ENCODE assay signal across 2 cellular contexts in the genomic region with DNA sequence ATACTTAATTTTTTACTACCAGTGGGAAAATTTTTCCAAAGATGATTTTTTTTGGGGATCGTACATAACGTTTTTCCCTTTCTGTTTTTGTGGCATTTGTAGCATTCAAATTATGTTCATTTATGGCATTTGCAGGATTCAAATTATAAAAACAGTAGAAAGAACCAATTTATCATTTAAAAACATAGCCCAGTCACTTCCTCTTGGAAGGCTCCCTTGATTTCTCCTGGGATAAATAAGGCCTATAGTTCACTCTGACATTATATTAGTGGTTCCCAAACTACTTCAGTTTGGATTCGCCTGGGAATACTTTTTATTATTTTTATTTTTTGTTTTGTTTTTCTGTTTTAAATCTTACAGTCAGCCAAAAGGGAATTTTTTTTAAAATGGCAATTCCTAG.
TF ChIP-seq lines count a peak whose summit lies in the region.

No MANE protein-coding gene starts in this region.

TF ChIP-seq in SK-N-SH, 30 proteins besides CTCF, POLR2A, EP300 and RAD21 (continued from another document):
- TF ChIP-seq, protein P1, sequence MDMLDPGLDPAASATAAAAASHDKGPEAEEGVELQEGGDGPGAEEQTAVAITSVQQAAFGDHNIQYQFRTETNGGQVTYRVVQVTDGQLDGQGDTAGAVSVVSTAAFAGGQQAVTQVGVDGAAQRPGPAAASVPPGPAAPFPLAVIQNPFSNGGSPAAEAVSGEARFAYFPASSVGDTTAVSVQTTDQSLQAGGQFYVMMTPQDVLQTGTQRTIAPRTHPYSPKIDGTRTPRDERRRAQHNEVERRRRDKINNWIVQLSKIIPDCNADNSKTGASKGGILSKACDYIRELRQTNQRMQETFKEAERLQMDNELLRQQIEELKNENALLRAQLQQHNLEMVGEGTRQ (IDR thresholded peaks at IDR 0.05; ENCODE audit: borderline replicate concordance, low read depth, low read length) = no peak
- no peak for TF ChIP-seq TEAD4 (IDR thresholded peaks at IDR 0.05; ENCODE audit: borderline replicate concordance, insufficient read depth)

TF ChIP-seq in SK-N-SH treated with all-trans-retinoic acid at 6 μM for 48 hours, 23 proteins besides CTCF, POLR2A, EP300 and RAD21 (continued from another document):
- TF ChIP-seq, protein P2, sequence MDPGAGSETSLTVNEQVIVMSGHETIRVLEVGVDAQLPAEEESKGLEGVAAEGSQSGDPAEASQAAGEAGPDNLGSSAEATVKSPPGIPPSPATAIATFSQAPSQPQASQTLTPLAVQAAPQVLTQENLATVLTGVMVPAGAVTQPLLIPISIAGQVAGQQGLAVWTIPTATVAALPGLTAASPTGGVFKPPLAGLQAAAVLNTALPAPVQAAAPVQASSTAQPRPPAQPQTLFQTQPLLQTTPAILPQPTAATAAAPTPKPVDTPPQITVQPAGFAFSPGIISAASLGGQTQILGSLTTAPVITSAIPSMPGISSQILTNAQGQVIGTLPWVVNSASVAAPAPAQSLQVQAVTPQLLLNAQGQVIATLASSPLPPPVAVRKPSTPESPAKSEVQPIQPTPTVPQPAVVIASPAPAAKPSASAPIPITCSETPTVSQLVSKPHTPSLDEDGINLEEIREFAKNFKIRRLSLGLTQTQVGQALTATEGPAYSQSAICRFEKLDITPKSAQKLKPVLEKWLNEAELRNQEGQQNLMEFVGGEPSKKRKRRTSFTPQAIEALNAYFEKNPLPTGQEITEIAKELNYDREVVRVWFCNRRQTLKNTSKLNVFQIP (CRISPR knock-in tag; IDR thresholded peaks at IDR 0.05; ENCODE audit: borderline replicate concordance, low read depth) = no peak
- TF ChIP-seq ARNTL (CRISPR knock-in tag; IDR thresholded peaks at IDR 0.05; ENCODE audit: borderline replicate concordance, low read depth) = no peak
- no peak for TF ChIP-seq CSDC2 (CRISPR knock-in tag; IDR thresholded peaks at IDR 0.05)
- TF ChIP-seq, protein P3, sequence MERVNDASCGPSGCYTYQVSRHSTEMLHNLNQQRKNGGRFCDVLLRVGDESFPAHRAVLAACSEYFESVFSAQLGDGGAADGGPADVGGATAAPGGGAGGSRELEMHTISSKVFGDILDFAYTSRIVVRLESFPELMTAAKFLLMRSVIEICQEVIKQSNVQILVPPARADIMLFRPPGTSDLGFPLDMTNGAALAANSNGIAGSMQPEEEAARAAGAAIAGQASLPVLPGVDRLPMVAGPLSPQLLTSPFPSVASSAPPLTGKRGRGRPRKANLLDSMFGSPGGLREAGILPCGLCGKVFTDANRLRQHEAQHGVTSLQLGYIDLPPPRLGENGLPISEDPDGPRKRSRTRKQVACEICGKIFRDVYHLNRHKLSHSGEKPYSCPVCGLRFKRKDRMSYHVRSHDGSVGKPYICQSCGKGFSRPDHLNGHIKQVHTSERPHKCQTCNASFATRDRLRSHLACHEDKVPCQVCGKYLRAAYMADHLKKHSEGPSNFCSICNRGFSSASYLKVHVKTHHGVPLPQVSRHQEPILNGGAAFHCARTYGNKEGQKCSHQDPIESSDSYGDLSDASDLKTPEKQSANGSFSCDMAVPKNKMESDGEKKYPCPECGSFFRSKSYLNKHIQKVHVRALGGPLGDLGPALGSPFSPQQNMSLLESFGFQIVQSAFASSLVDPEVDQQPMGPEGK (CRISPR knock-in tag; IDR thresholded peaks at IDR 0.05; ENCODE audit: borderline replicate concordance) = no peak
- no peak for TF ChIP-seq ZFP3 (CRISPR knock-in tag; IDR thresholded peaks at IDR 0.05)
- no peak for TF ChIP-seq ISL1 (CRISPR knock-in tag; IDR thresholded peaks at IDR 0.05)
- no peak for TF ChIP-seq BACH2 (CRISPR knock-in tag; IDR thresholded peaks at IDR 0.05; ENCODE audit: borderline replicate concordance)
- TF ChIP-seq TOX (CRISPR knock-in tag; IDR thresholded peaks at IDR 0.05; ENCODE audit: borderline replicate concordance) = no peak
- no peak for TF ChIP-seq ZNF70 (CRISPR knock-in tag; IDR thresholded peaks at IDR 0.05)
- TF ChIP-seq, protein P4, sequence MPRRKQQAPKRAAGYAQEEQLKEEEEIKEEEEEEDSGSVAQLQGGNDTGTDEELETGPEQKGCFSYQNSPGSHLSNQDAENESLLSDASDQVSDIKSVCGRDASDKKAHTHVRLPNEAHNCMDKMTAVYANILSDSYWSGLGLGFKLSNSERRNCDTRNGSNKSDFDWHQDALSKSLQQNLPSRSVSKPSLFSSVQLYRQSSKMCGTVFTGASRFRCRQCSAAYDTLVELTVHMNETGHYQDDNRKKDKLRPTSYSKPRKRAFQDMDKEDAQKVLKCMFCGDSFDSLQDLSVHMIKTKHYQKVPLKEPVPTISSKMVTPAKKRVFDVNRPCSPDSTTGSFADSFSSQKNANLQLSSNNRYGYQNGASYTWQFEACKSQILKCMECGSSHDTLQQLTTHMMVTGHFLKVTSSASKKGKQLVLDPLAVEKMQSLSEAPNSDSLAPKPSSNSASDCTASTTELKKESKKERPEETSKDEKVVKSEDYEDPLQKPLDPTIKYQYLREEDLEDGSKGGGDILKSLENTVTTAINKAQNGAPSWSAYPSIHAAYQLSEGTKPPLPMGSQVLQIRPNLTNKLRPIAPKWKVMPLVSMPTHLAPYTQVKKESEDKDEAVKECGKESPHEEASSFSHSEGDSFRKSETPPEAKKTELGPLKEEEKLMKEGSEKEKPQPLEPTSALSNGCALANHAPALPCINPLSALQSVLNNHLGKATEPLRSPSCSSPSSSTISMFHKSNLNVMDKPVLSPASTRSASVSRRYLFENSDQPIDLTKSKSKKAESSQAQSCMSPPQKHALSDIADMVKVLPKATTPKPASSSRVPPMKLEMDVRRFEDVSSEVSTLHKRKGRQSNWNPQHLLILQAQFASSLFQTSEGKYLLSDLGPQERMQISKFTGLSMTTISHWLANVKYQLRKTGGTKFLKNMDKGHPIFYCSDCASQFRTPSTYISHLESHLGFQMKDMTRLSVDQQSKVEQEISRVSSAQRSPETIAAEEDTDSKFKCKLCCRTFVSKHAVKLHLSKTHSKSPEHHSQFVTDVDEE (CRISPR knock-in tag; IDR thresholded peaks at IDR 0.05) = no peak
- no peak for TF ChIP-seq GLIS3 (CRISPR knock-in tag; IDR thresholded peaks at IDR 0.05)
- TF ChIP-seq TCF4 (CRISPR knock-in tag; IDR thresholded peaks at IDR 0.05; ENCODE audit: borderline replicate concordance) = no peak
- TF ChIP-seq, protein P5, sequence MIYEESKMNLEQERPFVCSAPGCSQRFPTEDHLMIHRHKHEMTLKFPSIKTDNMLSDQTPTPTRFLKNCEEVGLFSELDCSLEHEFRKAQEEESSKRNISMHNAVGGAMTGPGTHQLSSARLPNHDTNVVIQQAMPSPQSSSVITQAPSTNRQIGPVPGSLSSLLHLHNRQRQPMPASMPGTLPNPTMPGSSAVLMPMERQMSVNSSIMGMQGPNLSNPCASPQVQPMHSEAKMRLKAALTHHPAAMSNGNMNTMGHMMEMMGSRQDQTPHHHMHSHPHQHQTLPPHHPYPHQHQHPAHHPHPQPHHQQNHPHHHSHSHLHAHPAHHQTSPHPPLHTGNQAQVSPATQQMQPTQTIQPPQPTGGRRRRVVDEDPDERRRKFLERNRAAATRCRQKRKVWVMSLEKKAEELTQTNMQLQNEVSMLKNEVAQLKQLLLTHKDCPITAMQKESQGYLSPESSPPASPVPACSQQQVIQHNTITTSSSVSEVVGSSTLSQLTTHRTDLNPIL (CRISPR knock-in tag; IDR thresholded peaks at IDR 0.05; ENCODE audit: low read depth) = no peak
